In the genomic region with DNA sequence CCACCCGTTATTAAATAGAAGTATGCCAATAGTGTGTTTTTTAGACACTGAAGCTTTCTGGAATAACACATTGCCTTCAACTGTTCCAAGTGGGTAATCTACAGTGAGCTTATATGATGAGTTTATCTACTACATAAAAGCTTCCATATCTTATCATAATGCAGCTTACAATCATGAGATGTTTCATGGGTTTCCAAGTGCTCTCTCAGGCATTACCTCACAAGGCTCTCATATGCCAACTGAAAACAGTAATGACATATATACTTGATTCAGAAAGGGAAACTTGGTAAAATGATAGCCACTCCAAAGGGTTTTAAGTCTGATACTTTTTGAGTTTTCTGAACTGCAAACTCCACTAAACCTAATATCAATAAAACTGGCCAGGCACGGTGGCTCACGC, we compare ENCODE assay signal across 29 cellular contexts.
"Had no signal": no experiment of that assay in that cellular context is flagged by ENCODE, and none has a peak within 500 bp of the region (broad histone marks: within the 10 kb centered on the region; RNA-seq: fewer than 3 reads in every experiment).

No MANE protein-coding gene starts in this region.

- H3K27ac ChIP-seq: adrenal gland, breast epithelium, esophagus muscularis mucosa, left lung, ovary, skin epidermis, upper lobe of left lung, WERI-Rb-1 had no signal

- H3K27me3 Mint-ChIP-seq: activated naive CD8-positive, alpha-beta T cell treated with anti-CD3 and anti-CD28 coated beads for 36 hours; progenitor cell of endocrine pancreas; stimulated activated naive CD8-positive, alpha-beta T cell treated with anti-CD3 and anti-CD28 coated beads, Interleukin-15, amount 100 ng/mL, for 72 hours had no signal

- H3K36me3 Mint-ChIP-seq: stimulated activated effector memory CD8-positive, alpha-beta T cell treated with anti-CD3 and anti-CD28 coated beads, Interleukin-12 subunit alpha, Interleukin-12 subunit beta, amount 100 ng/mL, for 72 hours had no signal

- H3K36me3 ChIP-seq: breast epithelium, ovary had no signal

- DNase-seq: activated CD8-positive, alpha-beta T cell treated with anti-CD3 and anti-CD28 coated beads, Interleukin-2, amount 10 ng/mL, durations not matched to agents 7 days and 5 days; activated effector memory CD4-positive, alpha-beta T cell treated with anti-CD3 and anti-CD28 coated beads, Interleukin-2, amount 50 U/mL, for 16 hours; activated naive CD4-positive, alpha-beta T cell treated with anti-CD3 and anti-CD28 coated beads for 36 hours; activated naive CD8-positive, alpha-beta T cell treated with anti-CD3 and anti-CD28 coated beads for 36 hours; activated T-cell treated with anti-CD3 and anti-CD28 coated beads for 4 hours; activated T-cell treated with anti-CD3 and anti-CD28 coated beads, Interleukin-2, amount 50 U/mL, for 72 hours; adrenal gland; central memory CD4-positive, alpha-beta T cell; left lung; mucosa of descending colon; ovary; stimulated activated CD4-positive, alpha-beta T cell treated with anti-CD3 and anti-CD28 coated beads, Interleukin-4, amount 100 ng/mL, for 24 hours; stimulated activated naive CD8-positive, alpha-beta T cell treated with anti-CD3 and anti-CD28 coated beads, Interleukin-15, amount 100 ng/mL, for 72 hours; substantia nigra; T-helper 1 cell; upper lobe of left lung; WERI-Rb-1 had no signal

- H3K9me3 Mint-ChIP-seq: activated naive CD4-positive, alpha-beta T cell treated with anti-CD3 and anti-CD28 coated beads for 36 hours; activated naive CD8-positive, alpha-beta T cell treated with anti-CD3 and anti-CD28 coated beads for 36 hours; activated T-cell treated with anti-CD3 and anti-CD28 coated beads, Interleukin-2, amount 50 U/mL, for 72 hours; nephron; stimulated activated effector memory CD8-positive, alpha-beta T cell treated with anti-CD3 and anti-CD28 coated beads, Interleukin-12 subunit alpha, Interleukin-12 subunit beta, amount 100 ng/mL, for 72 hours; stimulated activated naive CD8-positive, alpha-beta T cell treated with anti-CD3 and anti-CD28 coated beads, Interleukin-15, amount 100 ng/mL, for 72 hours had no signal

- FAIRE-seq: frontal cortex, islet of Langerhans, TTC549 had no signal

- H3K4me3 ChIP-seq: adrenal gland, breast epithelium, esophagus muscularis mucosa, left lung, lung, mucosa of descending colon, ovary, skin epidermis, upper lobe of left lung had no signal

- H3K4me3 Mint-ChIP-seq: activated CD8-positive, alpha-beta T cell treated with anti-CD3 and anti-CD28 coated beads, Interleukin-2, amount 10 ng/mL, durations not matched to agents 7 days and 5 days; activated naive CD4-positive, alpha-beta T cell treated with anti-CD3 and anti-CD28 coated beads for 36 hours; activated naive CD8-positive, alpha-beta T cell treated with anti-CD3 and anti-CD28 coated beads for 36 hours; activated T-cell treated with anti-CD3 and anti-CD28 coated beads, Interleukin-2, amount 50 U/mL, for 72 hours; nephron; stimulated activated effector memory CD8-positive, alpha-beta T cell treated with anti-CD3 and anti-CD28 coated beads, Interleukin-12 subunit alpha, Interleukin-12 subunit beta, amount 100 ng/mL, for 72 hours; stimulated activated naive CD8-positive, alpha-beta T cell treated with anti-CD3 and anti-CD28 coated beads, Interleukin-15, amount 100 ng/mL, for 72 hours had no signal

- H3K27me3 ChIP-seq: adrenal gland, breast epithelium, esophagus muscularis mucosa, left lung, ovary, upper lobe of left lung had no signal

- H3K9me3 ChIP-seq: adrenal gland, breast epithelium, esophagus muscularis mucosa, left lung, mucosa of descending colon, ovary, upper lobe of left lung had no signal

- ATAC-seq: activated CD4-positive, CD25-positive, alpha-beta regulatory T cell treated with anti-CD3 and anti-CD28 coated beads, Interleukin-2, amount 50 U/mL, for 24 hours; activated CD8-positive, alpha-beta T cell treated with anti-CD3 and anti-CD28 coated beads, Interleukin-2, amount 10 ng/mL, durations not matched to agents 7 days and 5 days; left lung; mucosa of descending colon; sciatic nerve; stimulated activated effector memory CD8-positive, alpha-beta T cell treated with anti-CD3 and anti-CD28 coated beads, Interleukin-12 subunit alpha, Interleukin-12 subunit beta, amount 100 ng/mL, for 72 hours; stimulated activated naive CD8-positive, alpha-beta T cell treated with anti-CD3 and anti-CD28 coated beads, Interleukin-15, amount 100 ng/mL, for 72 hours had no signal

- H3K27ac Mint-ChIP-seq: activated CD8-positive, alpha-beta T cell treated with anti-CD3 and anti-CD28 coated beads, Interleukin-2, amount 10 ng/mL, durations not matched to agents 7 days and 5 days; activated naive CD4-positive, alpha-beta T cell treated with anti-CD3 and anti-CD28 coated beads for 36 hours; progenitor cell of endocrine pancreas; stimulated activated effector memory CD8-positive, alpha-beta T cell treated with anti-CD3 and anti-CD28 coated beads, Interleukin-12 subunit alpha, Interleukin-12 subunit beta, amount 100 ng/mL, for 72 hours; stimulated activated naive CD8-positive, alpha-beta T cell treated with anti-CD3 and anti-CD28 coated beads, Interleukin-15, amount 100 ng/mL, for 72 hours had no signal
